Comparison of ENCODE assay signal across 27 cellular contexts in genomic region chr5:478355-478981, GRCh38.
"Had no signal": no experiment of that assay in that cellular context is flagged by ENCODE, and none has a peak within 500 bp of the region (broad histone marks: within the 10 kb centered on the region; RNA-seq: fewer than 3 reads in every experiment).

No MANE protein-coding gene starts in this region.

- H3K27me3 ChIP-seq: testis had no signal

- FAIRE-seq: endothelial cell of umbilical vein, pancreas had no signal

- H3K4me1 ChIP-seq: foreskin keratinocyte had no signal

- H3K36me3 ChIP-seq: esophagus muscularis mucosa, heart right ventricle, left ventricle myocardium inferior, lower lobe of right lung, pancreas, tibial artery had no signal

- ATAC-seq: foreskin keratinocyte; left colon; lower lobe of right lung; naive thymus-derived CD8-positive, alpha-beta T cell; pancreas; sciatic nerve; stimulated activated effector memory CD8-positive, alpha-beta T cell treated with anti-CD3 and anti-CD28 coated beads, Interleukin-12 subunit alpha, Interleukin-12 subunit beta, amount 100 ng/mL, for 72 hours; stimulated activated naive CD8-positive, alpha-beta T cell treated with anti-CD3 and anti-CD28 coated beads, Interleukin-15, Interleukin-2, amounts not matched to agents 100 U/mL and 50 U/mL, for 24 hours had no signal

- H3K4me3 ChIP-seq: coronary artery, esophagus muscularis mucosa, heart right ventricle, left ventricle myocardium inferior, lower lobe of right lung, pancreas, testis, tibial artery had no signal

- H3K27ac ChIP-seq: coronary artery, esophagus muscularis mucosa, foreskin keratinocyte, heart right ventricle, left ventricle myocardium inferior, lower lobe of right lung, pancreas, testis, tibial artery had no signal

- DNase-seq: dermis blood vessel endothelial cell; effector memory CD4-positive, alpha-beta T cell; foreskin keratinocyte; glutamatergic neuron; heart right ventricle; hippocampal formation; islet precursor cell; kidney glomerular epithelial cell; left colon; left ventricle myocardium inferior; lower lobe of right lung; naive thymus-derived CD8-positive, alpha-beta T cell; nephron progenitor cell; occipital lobe; retina; stimulated activated CD4-positive, alpha-beta T cell treated with anti-CD3 and anti-CD28 coated beads, Interleukin-2, amount 100 ng/mL, for 24 hours; stimulated activated CD4-positive, alpha-beta T cell treated with anti-CD3 and anti-CD28 coated beads, Interleukin-4, amount 100 ng/mL, for 24 hours; stimulated activated naive CD8-positive, alpha-beta T cell treated with anti-CD3 and anti-CD28 coated beads, Interleukin-15, Interleukin-2, amounts not matched to agents 100 U/mL and 50 U/mL, for 24 hours; substantia nigra; testis; tibial artery had no signal

- H3K9me3 ChIP-seq: esophagus muscularis mucosa, heart right ventricle, left ventricle myocardium inferior, lower lobe of right lung, pancreas, testis, tibial artery had no signal
